ENCODE assay signal across 11 cellular contexts in the genomic region with DNA sequence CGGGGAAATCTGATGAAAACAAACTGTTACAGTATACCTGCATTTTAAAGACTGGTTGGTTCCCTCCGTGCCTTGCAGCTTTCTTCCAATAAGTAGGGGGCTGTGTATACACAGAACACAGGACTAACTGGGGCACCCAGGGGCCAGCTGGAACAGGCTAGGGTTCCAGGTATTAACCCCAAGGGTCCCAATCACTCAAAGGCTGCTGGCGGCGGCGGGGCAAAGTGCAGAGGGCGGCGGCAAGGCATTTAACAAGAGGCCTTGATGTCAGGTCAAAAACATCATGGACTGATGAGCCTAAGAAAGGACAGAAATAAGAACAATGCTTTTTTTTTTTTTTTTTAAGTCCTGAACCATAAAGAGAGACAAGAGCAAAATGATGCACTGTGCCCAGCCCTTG. TPM values are rescaled to one million over a fixed set of nuclear protein-coding genes. Genes with fewer than 3 reads are reported as not detected.
DNase-seq lines count a peak whose midpoint lies in the region; ATAC-seq, FAIRE-seq and TF ChIP-seq lines count a peak whose summit lies in the region.
"Had no signal": no experiment of that assay in that cellular context is flagged by ENCODE, and none has a peak within 500 bp of the region (broad histone marks: within the 10 kb centered on the region; RNA-seq: fewer than 3 reads in every experiment).

No MANE protein-coding gene starts in this region.

- H3K4me1 Mint-ChIP-seq in activated naive CD4-positive, alpha-beta T cell treated with anti-CD3 and anti-CD28 coated beads, Interleukin-2, amount 50 U/mL, for 24 hours = peaks cover 42% of the 10 kb centered on the region
- peaks cover 42% of the 10 kb centered on the region for H3K4me1 Mint-ChIP-seq in astrocyte (ENCODE audit: low read depth, unreplicated experiment)
- peaks cover 5% of the 10 kb centered on the region for H3K4me1 Mint-ChIP-seq in T-helper 2 cell treated with Interferon-gamma antibody and Interleukin-4, amounts not matched to agents 5 μg/mL and 100 μg/mL, for 36 hours (ENCODE audit: low read depth)

- H3K9me3 ChIP-seq in astrocyte (ENCODE audit: insufficient read depth, low read depth, low read length) = no peaks in the 10 kb centered on the region
- no peaks in the 10 kb centered on the region for H3K9me3 ChIP-seq in thoracic aorta

- no peak overlapping the region for H2BK15ac ChIP-seq in mesendoderm (replicated peaks; ENCODE audit: low read depth)

- H2BK5ac ChIP-seq in mesendoderm (ENCODE audit: low read length) = no peak overlapping the region

- H3K27me3 Mint-ChIP-seq in activated naive CD4-positive, alpha-beta T cell treated with anti-CD3 and anti-CD28 coated beads, Interleukin-2, amount 50 U/mL, for 24 hours = no peaks in the 10 kb centered on the region
- H3K27me3 Mint-ChIP-seq in astrocyte (ENCODE audit: low read depth, unreplicated experiment) = no peaks in the 10 kb centered on the region
- H3K27me3 Mint-ChIP-seq in T-helper 2 cell treated with Interferon-gamma antibody and Interleukin-4, amounts not matched to agents 5 μg/mL and 100 μg/mL, for 36 hours (ENCODE audit: low read depth) = peaks cover 43% of the 10 kb centered on the region

- H3K4me2 ChIP-seq in astrocyte (ENCODE audit: low read length) (peak overlapping the region; percentile 98), mesendoderm (ENCODE audit: low read length) (peak overlapping the region; percentile 73)

- FAIRE-seq in astrocyte (lab: Jason Lieb, UNC) = no peak

- peaks cover 43% of the 10 kb centered on the region for H3K4me1 ChIP-seq in astrocyte (ENCODE audit: insufficient read depth, low read length)
- peaks cover 32% of the 10 kb centered on the region for H3K4me1 ChIP-seq in mesendoderm (ENCODE audit: control insufficient read depth, low read depth, low read length)
- H3K4me1 ChIP-seq in thoracic aorta (ENCODE audit: control insufficient read depth in 1 of 2, low read depth in 2 of 2) = peaks cover 33 to 71% of the 10 kb centered on the region in 2 donors

- peaks cover 66% of the 10 kb centered on the region for H4K20me1 ChIP-seq in astrocyte (ENCODE audit: insufficient read depth, low read length)

- H3K27ac ChIP-seq in astrocyte (ENCODE audit: low read depth, low read length) (peak overlapping the region; percentile 92), mesendoderm (ENCODE audit: low read depth, low read length) (no peak overlapping the region), thoracic aorta (peak overlapping the region; percentile 92)

- H3K18ac ChIP-seq in mesendoderm (ENCODE audit: low read length) = no peak overlapping the region

- no peak overlapping the region for H3K4ac ChIP-seq in mesendoderm (ENCODE audit: low read depth, low read length)

- no peaks in the 10 kb centered on the region for H3K9me3 Mint-ChIP-seq in activated naive CD4-positive, alpha-beta T cell treated with anti-CD3 and anti-CD28 coated beads, Interleukin-2, amount 50 U/mL, for 24 hours
- H3K9me3 Mint-ChIP-seq in activated naive CD4-positive, alpha-beta T cell treated with anti-CD3 and anti-CD28 coated beads, Interleukin-2, amount 50 U/mL, for 72 hours = no peaks in the 10 kb centered on the region
- H3K9me3 Mint-ChIP-seq in astrocyte (ENCODE audit: unreplicated experiment) = no peaks in the 10 kb centered on the region
- H3K9me3 Mint-ChIP-seq in T-helper 2 cell treated with Interferon-gamma antibody and Interleukin-4, amounts not matched to agents 5 μg/mL and 100 μg/mL, for 36 hours = no peaks in the 10 kb centered on the region

- H3K27me3 ChIP-seq in astrocyte (ENCODE audit: insufficient read depth, low read length) = no peaks in the 10 kb centered on the region
- H3K27me3 ChIP-seq in mesendoderm (ENCODE audit: insufficient read depth, low read length, poor library complexity) = no peaks in the 10 kb centered on the region
- no peaks in the 10 kb centered on the region for H3K27me3 ChIP-seq in thoracic aorta (replicated peaks; ENCODE audit: insufficient read depth)

- ATAC-seq in activated naive CD4-positive, alpha-beta T cell treated with anti-CD3 and anti-CD28 coated beads, Interleukin-2, amount 50 U/mL, for 72 hours = no peak
- ATAC-seq in thoracic aorta (ENCODE audit: insufficient number of reproducible peaks, low FRiP score, low read depth) (no peak), GM18517 (IDR thresholded peaks at IDR 0.05; ENCODE audit: unreplicated experiment) (no peak)

- H4K8ac ChIP-seq in mesendoderm (ENCODE audit: low read depth, low read length) = no peak overlapping the region

- no peak overlapping the region for H4K5ac ChIP-seq in mesendoderm (ENCODE audit: low read length)

- peaks cover 4% of the 10 kb centered on the region for H3K79me1 ChIP-seq in mesendoderm (ENCODE audit: low read length)

- H3K4me3 Mint-ChIP-seq in activated naive CD4-positive, alpha-beta T cell treated with anti-CD3 and anti-CD28 coated beads, Interleukin-2, amount 50 U/mL, for 24 hours = peak overlapping the region; percentile 90
- H3K4me3 Mint-ChIP-seq in astrocyte (ENCODE audit: unreplicated experiment) = peak overlapping the region; percentile 98
- no peak overlapping the region for H3K4me3 Mint-ChIP-seq in T-helper 2 cell treated with Interferon-gamma antibody and Interleukin-4, amounts not matched to agents 5 μg/mL and 100 μg/mL, for 36 hours

- DNase-seq in activated naive CD4-positive, alpha-beta T cell treated with anti-CD3 and anti-CD28 coated beads, Interleukin-2, amount 50 U/mL, for 72 hours (ENCODE audit: low spot score in 2 of 2) = no peak
- DNase-seq in astrocyte (ENCODE audit: low read depth) (no peak), mesendoderm (no peak), thoracic aorta (ENCODE audit: low spot score) (no peak), COR-L47 (lab: John Stamatoyannopoulos, UW) (no peak)
- DNase-seq in T-helper 2 cell treated with Interferon-gamma antibody and Interleukin-4, amounts not matched to agents 5 μg/mL and 100 μg/mL, for 36 hours (ENCODE audit: low spot score) = no peak
- DNase-seq: foreskin melanocyte; midbrain; stimulated activated CD4-positive, alpha-beta T cell treated with anti-CD3 and anti-CD28 coated beads, Interleukin-4, amount 100 ng/mL, for 4 hours had no signal

- no peak overlapping the region for H2AK5ac ChIP-seq in mesendoderm (ENCODE audit: low read length)

- H3K36me3 ChIP-seq in astrocyte (ENCODE audit: insufficient read depth, low read length) = peaks cover 3% of the 10 kb centered on the region
- no peaks in the 10 kb centered on the region for H3K36me3 ChIP-seq in mesendoderm (ENCODE audit: control insufficient read depth, insufficient read depth, low read length)
- no peaks in the 10 kb centered on the region for H3K36me3 ChIP-seq in thoracic aorta

- H2BK120ac ChIP-seq in mesendoderm (ENCODE audit: low read depth, low read length) = no peak overlapping the region

- H3K9ac ChIP-seq in astrocyte (ENCODE audit: low read length) = peak overlapping the region; percentile 99
- H3K9ac ChIP-seq in mesendoderm (ENCODE audit: low read length) = peak overlapping the region; percentile 75

- no peak overlapping the region for H2AFZ ChIP-seq in astrocyte (ENCODE audit: low read depth, low read length)

- H3K4me3 ChIP-seq in astrocyte (ENCODE audit: insufficient read depth, low read depth, low read length) (peak overlapping the region; percentile 98), mesendoderm (ENCODE audit: low read length) (peak overlapping the region; percentile 90), thoracic aorta (peak overlapping the region; percentile 85)

- no peak overlapping the region for H3K23ac ChIP-seq in mesendoderm (ENCODE audit: low read length)

- no peaks in the 10 kb centered on the region for H3K36me3 Mint-ChIP-seq in activated naive CD4-positive, alpha-beta T cell treated with anti-CD3 and anti-CD28 coated beads, Interleukin-2, amount 50 U/mL, for 24 hours
- H3K36me3 Mint-ChIP-seq in activated naive CD4-positive, alpha-beta T cell treated with anti-CD3 and anti-CD28 coated beads, Interleukin-2, amount 50 U/mL, for 72 hours = peaks cover 5% of the 10 kb centered on the region in 2 donors
- peaks cover 12% of the 10 kb centered on the region for H3K36me3 Mint-ChIP-seq in astrocyte (ENCODE audit: low read depth, unreplicated experiment)
- no peaks in the 10 kb centered on the region for H3K36me3 Mint-ChIP-seq in T-helper 2 cell treated with Interferon-gamma antibody and Interleukin-4, amounts not matched to agents 5 μg/mL and 100 μg/mL, for 36 hours (ENCODE audit: low read depth)

- TF ChIP-seq CTCF in astrocyte (IDR thresholded peaks at IDR 0.05; ENCODE audit: insufficient read depth, low read depth, low read length) = no peak
- no peak for TF ChIP-seq CTCF in thoracic aorta (IDR thresholded peaks at IDR 0.05)

- no CpG with 5 or more reads among the region's 7 CpGs for WGBS in mesendoderm (ENCODE audit: extremely low coverage, insufficient coverage, low lambda C conversion rate)

- H3K56ac ChIP-seq in mesendoderm (ENCODE audit: low read length) = peak overlapping the region; percentile 95

- peak overlapping the region; percentile 52 for H3K27ac Mint-ChIP-seq in activated naive CD4-positive, alpha-beta T cell treated with anti-CD3 and anti-CD28 coated beads, Interleukin-2, amount 50 U/mL, for 24 hours
- H3K27ac Mint-ChIP-seq in activated naive CD4-positive, alpha-beta T cell treated with anti-CD3 and anti-CD28 coated beads, Interleukin-2, amount 50 U/mL, for 72 hours = no peak overlapping the region
- H3K27ac Mint-ChIP-seq in astrocyte (ENCODE audit: unreplicated experiment) = peak overlapping the region; percentile 97
- H3K27ac Mint-ChIP-seq in T-helper 2 cell treated with Interferon-gamma antibody and Interleukin-4, amounts not matched to agents 5 μg/mL and 100 μg/mL, for 36 hours = no peak overlapping the region

- peaks cover 92% of the 10 kb centered on the region for H3K79me2 ChIP-seq in astrocyte (ENCODE audit: insufficient read depth, low read length)
- H3K79me2 ChIP-seq in mesendoderm (ENCODE audit: control insufficient read depth, insufficient read depth, low read length) = peaks cover 78% of the 10 kb centered on the region

RNA-seq across cellular contexts. Expression of a gene that starts 2.5 kb away (rescaled TPM):
- total RNA-seq in activated naive CD4-positive, alpha-beta T cell treated with anti-CD3 and anti-CD28 coated beads, Interleukin-2, amount 50 U/mL, for 72 hours = 1 to 10 TPM; 2.2 to 3.9 TPM
- 49.4 and 65.1 TPM in 2 replicates for total RNA-seq in astrocyte
- 52.6 TPM for polyA plus RNA-seq in mesendoderm (2013, experiment 1 of 2)
- polyA plus RNA-seq in mesendoderm (2013, experiment 2 of 2) = 52.5 TPM
- 100 to 1,000 TPM in 1 of 2 donors, 10 to 100 TPM in 1; 68.4 to 104 TPM for total RNA-seq in thoracic aorta

Comparison
In these comparisons a context has a peak if more than half of its experiments do, and no peak if none do; other contexts are left out.
1. H3K27ac Mint-ChIP-seq: peak in activated naive CD4-positive, alpha-beta T cell treated with anti-CD3 and anti-CD28 coated beads, Interleukin-2, amount 50 U/mL, for 24 hours (single experiment) and astrocyte (single experiment); none in activated naive CD4-positive, alpha-beta T cell treated with anti-CD3 and anti-CD28 coated beads, Interleukin-2, amount 50 U/mL, for 72 hours (0 of 2) and T-helper 2 cell treated with Interferon-gamma antibody and Interleukin-4, amounts not matched to agents 5 μg/mL and 100 μg/mL, for 36 hours (single experiment).
2. RNA of a gene that starts 2.5 kb away (total RNA-seq): 68.4 to 104 TPM in thoracic aorta and 49.4 to 65.1 TPM in astrocyte; 2.2 to 3.9 TPM in activated naive CD4-positive, alpha-beta T cell treated with anti-CD3 and anti-CD28 coated beads, Interleukin-2, amount 50 U/mL, for 72 hours; every median in the first group is over 10 times any median in the second.
3. Peak in every context shown above with its lines, with median percentiles within 50 percentile points of each other: H3K4me3 ChIP-seq.